In the genomic region with DNA sequence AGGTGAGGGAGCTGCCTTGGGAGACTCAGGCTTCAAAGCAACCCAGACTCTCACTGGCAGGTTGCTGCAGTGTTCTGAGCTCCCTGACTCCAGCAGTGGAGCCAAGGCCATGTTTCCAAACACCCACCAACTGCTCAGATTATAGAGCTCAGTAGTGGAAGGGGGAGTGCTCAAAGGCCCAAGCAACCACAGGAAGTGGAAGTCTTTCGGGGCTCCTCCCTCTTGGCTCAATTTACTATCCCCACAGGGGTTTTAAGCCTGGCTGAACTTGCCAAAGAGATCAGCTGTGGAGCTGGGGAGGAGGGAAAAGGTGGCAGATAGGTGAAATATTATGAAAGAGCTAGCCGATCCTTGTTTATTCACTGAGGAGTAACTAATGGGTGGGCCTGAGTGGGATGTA, we compare ENCODE assay signal across 8 cellular contexts.
DNase-seq lines count a peak whose midpoint lies in the region; ATAC-seq and TF ChIP-seq lines count a peak whose summit lies in the region.

No MANE protein-coding gene starts in this region.

- no peak for TF ChIP-seq CTCF in Panc1 (IDR thresholded peaks at IDR 0.05)
- no peak for TF ChIP-seq CTCF in GM20000 (IDR thresholded peaks at IDR 0.05; ENCODE audit: extremely low read depth, missing control alignments)

- POLR2A ChIA-PET in Panc1 (lab: Charles Lee) = no interaction called here

- BruUV-seq in Panc1 (replicated peaks; lab: Mats Ljungman, UMichigan) = no TSS peak

- peak; percentile 13 for DNase-seq in GDM1 (lab: John Stamatoyannopoulos, UW)
- no peak for DNase-seq in Panc1 (ENCODE audit: low read depth, low spot score)
- peak; percentile 79 for DNase-seq in iris pigment epithelial cell (ENCODE audit: low read depth)
- no peak for DNase-seq in GM20000 (ENCODE audit: low spot score)
- DNase-seq in HT-29 (ENCODE audit: low spot score) = no peak
- no peak for DNase-seq in CD1c-positive myeloid dendritic cell (ENCODE audit: extremely low spot score)
- DNase-seq in stimulated activated naive CD4-positive, alpha-beta T cell treated with Interleukin-2 at 50 U/mL for 16 hours (lab: John Stamatoyannopoulos, UW) = no peak

- H3K27ac ChIP-seq in Panc1 (ENCODE audit: low read length) = no peak overlapping the region

- peaks cover 12% of the 10 kb centered on the region for H3K4me1 ChIP-seq in Panc1 (ENCODE audit: control insufficient read depth, insufficient read depth, low read length)

- intact Hi-C loops in Panc1 (cut with micrococcal nuclease; ENCODE audit: unreplicated experiment) = no loop called here

- no peaks in the 10 kb centered on the region for H3K9me3 ChIP-seq in Panc1 (ENCODE audit: control insufficient read depth, insufficient read depth, low read depth, low read length)

- ATAC-seq in HG03108 (IDR thresholded peaks at IDR 0.05; ENCODE audit: unreplicated experiment) (peak; percentile 72), Panc1 (peak; percentile 68)

- CTCF ChIA-PET in Panc1 (lab: Charles Lee) = no interaction called here

- in situ Hi-C loops in Panc1 (cut with HindIII; ENCODE audit: low pct_unique_long_range_greater_than_20kb, low sequenced_read_pairs) = no loop called here

- H3K36me3 ChIP-seq in Panc1 (ENCODE audit: control insufficient read depth, insufficient read depth, low read length) = no peaks in the 10 kb centered on the region; the same call in 1 of the 2 replicates

- H3K27me3 ChIP-seq in Panc1 (ENCODE audit: control insufficient read depth, insufficient read depth, low read length) = no peaks in the 10 kb centered on the region

- no peak overlapping the region for H3K4me3 ChIP-seq in Panc1 (ENCODE audit: low read depth in 2 of 2, low read length in 2 of 2)

Comparison
In these comparisons a context has a peak if more than half of its experiments do, and no peak if none do; other contexts are left out.
1. DNase-seq: peak in GDM1 (single experiment) and iris pigment epithelial cell (single experiment); none in Panc1 (single experiment), GM20000 (single experiment), HT-29 (single experiment), CD1c-positive myeloid dendritic cell (single experiment) and stimulated activated naive CD4-positive, alpha-beta T cell treated with Interleukin-2 at 50 U/mL for 16 hours (single experiment).